19 cellular contexts compared by ENCODE assay signal in the genomic region with DNA sequence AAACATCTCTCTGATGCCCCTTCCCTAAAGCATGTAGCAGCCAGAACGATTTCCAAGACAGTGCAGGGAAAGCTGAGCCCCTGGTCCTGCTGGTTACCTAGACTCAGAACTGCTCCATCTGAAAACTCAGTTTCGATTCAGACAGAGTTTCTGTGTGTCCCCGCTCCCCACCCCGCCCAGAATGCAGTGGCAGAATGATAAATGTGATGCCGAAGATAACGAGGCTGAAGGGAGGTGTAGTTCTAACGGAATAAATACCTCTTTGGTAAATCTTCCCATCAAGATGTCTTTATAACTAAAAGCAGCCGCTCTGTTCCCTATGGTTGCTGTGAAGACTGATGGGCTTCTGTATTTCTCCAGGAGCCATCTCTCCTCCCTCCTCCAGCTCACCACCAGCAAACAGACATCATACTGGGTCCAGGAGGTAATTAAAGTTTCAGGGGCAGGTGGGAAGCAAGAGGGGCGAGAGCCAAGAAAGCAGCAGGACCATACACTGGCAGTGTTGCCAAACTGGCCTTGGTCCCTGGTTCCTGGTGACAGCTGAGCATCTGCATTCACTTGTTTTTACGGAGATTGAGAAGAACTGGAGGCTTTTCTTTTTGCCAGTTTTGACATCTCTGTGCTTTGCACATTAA.
"Had no signal": no experiment of that assay in that cellular context is flagged by ENCODE, and none has a peak within 500 bp of the region (broad histone marks: within the 10 kb centered on the region; RNA-seq: fewer than 3 reads in every experiment).

No MANE protein-coding gene starts in this region.

- H3K4me3 Mint-ChIP-seq: naive thymus-derived CD4-positive, alpha-beta T cell; nephron progenitor cell; stimulated activated naive B cell treated with anti-CD40 and anti-IgM and Interleukin-4, amounts not matched to agents 10 μg/mL and 1 μg/mL and 100 μg/mL, for 72 hours; stimulated activated naive CD8-positive, alpha-beta T cell treated with anti-CD3 and anti-CD28 coated beads, Interleukin-15, amount 100 ng/mL, for 72 hours had no signal

- ATAC-seq: esophagus mucosa; heart left ventricle; left colon; naive thymus-derived CD4-positive, alpha-beta T cell; psoas muscle; right lobe of liver; stimulated activated naive B cell treated with anti-CD40 and anti-IgM and Interleukin-4, amounts not matched to agents 10 μg/mL and 1 μg/mL and 100 μg/mL, for 72 hours; stimulated activated naive CD8-positive, alpha-beta T cell treated with anti-CD3 and anti-CD28 coated beads, Interleukin-15, amount 100 ng/mL, for 72 hours; upper lobe of right lung had no signal

- H3K36me3 Mint-ChIP-seq: naive thymus-derived CD4-positive, alpha-beta T cell; stimulated activated naive B cell treated with anti-CD40 and anti-IgM and Interleukin-4, amounts not matched to agents 10 μg/mL and 1 μg/mL and 100 μg/mL, for 72 hours had no signal

- DNase-seq: effector memory CD4-positive, alpha-beta T cell; heart left ventricle; hippocampal formation; left colon; naive thymus-derived CD4-positive, alpha-beta T cell; psoas muscle; retina; right lobe of liver; stimulated activated CD4-positive, alpha-beta T cell treated with anti-CD3 and anti-CD28 coated beads, Interleukin-15, amount 100 ng/mL, for 24 hours; stimulated activated CD4-positive, alpha-beta T cell treated with anti-CD3 and anti-CD28 coated beads, Interleukin-1b, Interleukin-23, amount 100 ng/mL, for 48 hours; stimulated activated CD4-positive, alpha-beta T cell treated with anti-CD3 and anti-CD28 coated beads, Interleukin-4, amount 100 ng/mL, for 24 hours; stimulated activated naive B cell treated with anti-CD40 and anti-IgM and Interleukin-4, amounts not matched to agents 10 μg/mL and 1 μg/mL and 100 μg/mL, for 72 hours; stimulated activated naive CD8-positive, alpha-beta T cell treated with anti-CD3 and anti-CD28 coated beads, Interleukin-15, amount 100 ng/mL, for 72 hours; testis; upper lobe of right lung had no signal

- H3K9me3 Mint-ChIP-seq: nephron progenitor cell; stimulated activated naive B cell treated with anti-CD40 and anti-IgM and Interleukin-4, amounts not matched to agents 10 μg/mL and 1 μg/mL and 100 μg/mL, for 72 hours; stimulated activated naive CD8-positive, alpha-beta T cell treated with anti-CD3 and anti-CD28 coated beads, Interleukin-15, amount 100 ng/mL, for 72 hours had no signal

- FAIRE-seq: endometrium, frontal cortex had no signal

- H3K27ac Mint-ChIP-seq: naive thymus-derived CD4-positive, alpha-beta T cell; nephron progenitor cell; stimulated activated naive B cell treated with anti-CD40 and anti-IgM and Interleukin-4, amounts not matched to agents 10 μg/mL and 1 μg/mL and 100 μg/mL, for 72 hours; stimulated activated naive CD8-positive, alpha-beta T cell treated with anti-CD3 and anti-CD28 coated beads, Interleukin-15, amount 100 ng/mL, for 72 hours had no signal

- H3K4me1 Mint-ChIP-seq: naive thymus-derived CD4-positive, alpha-beta T cell; nephron progenitor cell; stimulated activated naive B cell treated with anti-CD40 and anti-IgM and Interleukin-4, amounts not matched to agents 10 μg/mL and 1 μg/mL and 100 μg/mL, for 72 hours; stimulated activated naive CD8-positive, alpha-beta T cell treated with anti-CD3 and anti-CD28 coated beads, Interleukin-15, amount 100 ng/mL, for 72 hours had no signal
